ENCODE assay signal across 29 cellular contexts in the genomic region with DNA sequence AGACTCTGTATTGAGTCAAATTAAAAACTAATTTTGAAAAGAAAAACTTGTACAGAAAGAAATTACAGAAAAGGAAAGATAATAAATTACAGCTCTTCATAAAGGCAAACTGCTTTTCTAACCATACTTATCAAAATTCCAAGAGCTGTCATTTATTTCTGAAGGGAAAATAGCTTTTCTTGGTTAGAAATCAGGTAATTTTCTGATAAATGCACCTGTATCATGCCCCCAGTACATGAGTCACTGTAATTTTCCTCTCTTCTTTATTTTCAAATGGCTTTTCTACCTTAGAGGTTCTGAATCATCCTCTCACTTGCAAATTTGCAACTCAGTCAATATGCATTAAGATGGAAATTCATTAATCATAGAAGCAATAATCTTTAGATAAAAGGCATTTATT.
"Had no signal": no experiment of that assay in that cellular context is flagged by ENCODE, and none has a peak within 500 bp of the region (broad histone marks: within the 10 kb centered on the region; RNA-seq: fewer than 3 reads in every experiment).

No MANE protein-coding gene starts in this region.

- DNase-seq: Karpas-422, KBM-7, MM.1S, MV-4-11, NCI-H1092, NCI-H1105, NCI-H1417 treated with DMSO at 0.1 percent for 48 hours, NCI-H1436 treated with DMSO at 0.1 percent for 48 hours, NCI-H1694 treated with DMSO at 0.1 percent for 48 hours, NCI-H187 treated with DMSO at 0.1 percent for 48 hours, NCI-H2029, NCI-H2081, NCI-H2171 treated with DMSO at 0.1 percent for 48 hours, NCI-H2227 treated with DMSO at 0.1 percent for 48 hours, NCI-H345, NCI-H446, NCI-H510A treated with DMSO at 0.1 percent for 48 hours, NCI-H524 treated with DMSO at 0.1 percent for 48 hours, NCI-H526 treated with DMSO at 0.1 percent for 48 hours, NCI-H774, PC-9, Right ventricle myocardium superior, RPMI8226, SHP77 treated with DMSO at 0.1 percent for 48 hours, SK-N-SH, SW 1271 had no signal

- H3K9me2 ChIP-seq: SK-N-SH had no signal

- ATAC-seq: Panc1 had no signal

- H3K27me3 ChIP-seq: SJSA1 had no signal

- H3K36me3 ChIP-seq: SJSA1 had no signal

- H3K9me3 ChIP-seq: SJSA1, SK-N-SH had no signal

- H3K27ac ChIP-seq: KMS-11, PC-9, SJSA1 had no signal

- H3K9ac ChIP-seq: KMS-11, SK-N-SH had no signal

- H3K4me2 ChIP-seq: KMS-11, PC-9, SK-N-SH had no signal

- H2AFZ ChIP-seq: PC-9 had no signal

- H3K4me3 ChIP-seq: PC-9, SJSA1 had no signal
